Comparison of ENCODE assay signal across 23 cellular contexts in the genomic region with DNA sequence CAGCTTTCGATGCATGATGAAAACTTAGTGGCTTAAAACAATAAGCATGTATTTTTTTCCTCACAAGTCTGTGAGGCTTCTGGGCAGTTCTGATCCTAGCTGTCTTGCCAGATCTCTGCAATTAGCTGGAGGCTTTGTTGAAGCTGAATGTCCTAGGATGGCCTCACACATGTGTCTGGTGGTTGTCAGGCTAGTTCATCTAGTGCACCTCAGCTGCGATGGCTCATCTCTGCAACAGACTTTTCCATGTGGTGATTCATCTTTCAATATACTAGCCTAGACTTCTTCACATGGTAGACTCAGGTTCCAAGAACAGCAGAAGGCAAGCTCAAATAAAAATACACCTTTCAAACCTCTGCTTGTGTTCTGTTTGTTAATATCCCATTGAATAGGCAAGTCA.
"Had no signal": no experiment of that assay in that cellular context is flagged by ENCODE, and none has a peak within 500 bp of the region (broad histone marks: within the 10 kb centered on the region; RNA-seq: fewer than 3 reads in every experiment).

No MANE protein-coding gene starts in this region.

- H3K4me3 ChIP-seq: SJSA1, SK-N-MC had no signal

- H3K27me3 ChIP-seq: SJSA1 had no signal

- ATAC-seq: HepG2 had no signal

- H3K36me3 ChIP-seq: SJSA1 had no signal

- DNase-seq: IMR-90, Karpas-422, KG1, MM.1S, NCI-H1092 treated with DMSO at 0.1 percent for 48 hours, NCI-H1436, NCI-H187, NCI-H2029, NCI-H2081 treated with DMSO at 0.1 percent for 48 hours, NCI-H2171, NCI-H226, NCI-H446, NCI-H510A, NCI-H524 treated with DMSO at 0.1 percent for 48 hours, NCI-H69, NCI-H774, Right ventricle myocardium superior, RPMI8226, SIG-M5 had no signal

- FAIRE-seq: HepG2, RCC 7860 had no signal
